Comparison of ENCODE assay signal across 15 cellular contexts in genomic region chr18:74292982-74293381, GRCh38. TPM values are rescaled to one million over a fixed set of nuclear protein-coding genes. Genes with fewer than 3 reads are reported as not detected.
DNase-seq lines count a peak whose midpoint lies in the region; ATAC-seq, FAIRE-seq and TF ChIP-seq lines count a peak whose summit lies in the region.
"Not testable (repeated sequence)": the region's sequence is repeated elsewhere in the genome, so short reads cannot be mapped to it uniquely, and the experiment has no call there.
"Had no signal": no experiment of that assay in that cellular context is flagged by ENCODE, and none has a peak within 500 bp of the region (broad histone marks: within the 10 kb centered on the region; RNA-seq: fewer than 3 reads in every experiment).

No MANE protein-coding gene starts in this region.

- not testable (repeated sequence) for H3K9me1 ChIP-seq in endothelial cell of umbilical vein (replicated peaks; ENCODE audit: control insufficient read depth, extremely low read depth, insufficient read depth, low read length)

- TF ChIP-seq POLR2A in A549 (IDR thresholded peaks at IDR 0.05; ENCODE audit: low read length); GM12892 (IDR thresholded peaks at IDR 0.05; ENCODE audit: low read depth, low read length); endothelial cell of umbilical vein (IDR thresholded peaks at IDR 0.05; ENCODE audit: low read depth, low read length); right lobe of liver (IDR thresholded peaks at IDR 0.05): not testable (repeated sequence)

- H3K27ac Mint-ChIP-seq in WTC11; activated naive CD4-positive, alpha-beta T cell treated with anti-CD3 and anti-CD28 coated beads, Interleukin-2, amount 10 ng/mL, durations not matched to agents 7 days and 5 days; osteocyte (ENCODE audit: unreplicated experiment): not testable (repeated sequence)

- not testable (repeated sequence) for H3K27me3 Mint-ChIP-seq in WTC11 (ENCODE audit: low read depth); activated naive CD4-positive, alpha-beta T cell treated with anti-CD3 and anti-CD28 coated beads, Interleukin-2, amount 10 ng/mL, durations not matched to agents 7 days and 5 days; osteocyte (ENCODE audit: unreplicated experiment)

- not testable (repeated sequence) for H3K4me3 ChIP-seq in A549; Karpas-422 (ENCODE audit: low read length); endothelial cell of umbilical vein (replicated peaks in 1 of 3; ENCODE audit: insufficient read depth in 1 of 3, low read depth in 1 of 3, low read length in 3 of 3)
- H3K4me3 ChIP-seq in right lobe of liver = peak overlapping the region in 1 of 3 donors; percentile 98

- not testable (repeated sequence) for ATAC-seq in A549, WTC11, right lobe of liver

- not testable (repeated sequence) for FAIRE-seq in A549 (lab: Jason Lieb, UNC); endothelial cell of umbilical vein (lab: Jason Lieb, UNC)
- FAIRE-seq in GM12892 (lab: Jason Lieb, UNC) = peak; percentile 63

- 87% methylated on average over 3 of the region's 3 CpGs for WGBS in A549 (ENCODE audit: missing lambda C conversion rate)
- WGBS in right lobe of liver (ENCODE audit: insufficient coverage, low coverage, low lambda C conversion rate, missing lambda C conversion rate) = 68% methylated on average over 3 of the region's 3 CpGs

- dilution Hi-C loops in endothelial cell of umbilical vein (cut with MboI; ENCODE audit: extremely low pct_ligation_motif_present, low sequenced_read_pairs) = not testable (repeated sequence)

- H4K20me1 ChIP-seq in Karpas-422 (ENCODE audit: insufficient read depth, low read depth, low read length); endothelial cell of umbilical vein (replicated peaks; ENCODE audit: control insufficient read depth, extremely low read depth, insufficient read depth, low read length): not testable (repeated sequence)

- H2AFZ ChIP-seq in Karpas-422 (ENCODE audit: low read length) (peak overlapping the region; percentile 66; the same call in 1 of the 2 replicates), endothelial cell of umbilical vein (ENCODE audit: low read depth, low read length) (peak overlapping the region; percentile 14)

- H3K9ac ChIP-seq in Karpas-422 (ENCODE audit: low read length); endothelial cell of umbilical vein (replicated peaks; ENCODE audit: extremely low read depth, insufficient read depth, low read length): not testable (repeated sequence)

- POLR2A ChIA-PET in A549 (lab: Yijun Ruan, JAX); WTC11 (lab: Charles Lee); endothelial cell of umbilical vein (lab: Charles Lee): not testable (repeated sequence)

- H3K9me3 Mint-ChIP-seq in WTC11; activated naive CD4-positive, alpha-beta T cell treated with anti-CD3 and anti-CD28 coated beads, Interleukin-2, amount 10 ng/mL, durations not matched to agents 7 days and 5 days; osteocyte (ENCODE audit: unreplicated experiment): not testable (repeated sequence)

- not testable (repeated sequence) for BruUV-seq in endothelial cell of umbilical vein (replicated peaks; lab: Mats Ljungman, UMichigan)

- DNase-seq in A549 (ENCODE audit: low read depth in 1 of 2, low spot score in 1 of 2); GM12892 (ENCODE audit: insufficient read length); Karpas-422; WTC11 (ENCODE audit: low spot score); activated naive CD4-positive, alpha-beta T cell treated with anti-CD3 and anti-CD28 coated beads, Interleukin-2, amount 10 ng/mL, durations not matched to agents 7 days and 5 days; endothelial cell of umbilical vein (ENCODE audit: low read depth, low spot score); right lobe of liver; osteocyte (ENCODE audit: extremely low spot score, unreplicated experiment): not testable (repeated sequence)

- H3K4me3 Mint-ChIP-seq in WTC11 = peak overlapping the region; percentile 94
- H3K4me3 Mint-ChIP-seq in activated naive CD4-positive, alpha-beta T cell treated with anti-CD3 and anti-CD28 coated beads, Interleukin-2, amount 10 ng/mL, durations not matched to agents 7 days and 5 days = peak overlapping the region; percentile 82
- peak overlapping the region; percentile 95 for H3K4me3 Mint-ChIP-seq in osteocyte (ENCODE audit: unreplicated experiment)

- H3K27me3 ChIP-seq in Karpas-422 (ENCODE audit: low read length); endothelial cell of umbilical vein (ENCODE audit: control insufficient read depth in 2 of 2, insufficient read depth in 2 of 2, low read length in 2 of 2); right lobe of liver: not testable (repeated sequence)

- intact Hi-C loops in endothelial cell of umbilical vein (cut with micrococcal nuclease) = loop anchor here (1.0 to 5.0 kb wide), 5 partner anchors 34 to 304 kb away; partner anchors contain the start of genes CNDP2, FBXO15 and ZNF407
- intact Hi-C loops in right lobe of liver (cut with DNase I) = not testable (repeated sequence)

- not testable (repeated sequence) for H3K36me3 ChIP-seq in Karpas-422 (ENCODE audit: insufficient read depth, low read length); endothelial cell of umbilical vein (ENCODE audit: control insufficient read depth in 2 of 2, extremely low read depth in 1 of 2, insufficient read depth in 2 of 2, low read length in 2 of 2); right lobe of liver

- not testable (repeated sequence) for H3K79me2 ChIP-seq in Karpas-422 (ENCODE audit: low read length); endothelial cell of umbilical vein (ENCODE audit: control insufficient read depth, insufficient read depth, low read length)

- H3K4me1 ChIP-seq in A549 (peaks cover 39% of the 10 kb centered on the region), Karpas-422 (ENCODE audit: low read length) (peaks cover 16% of the 10 kb centered on the region)
- not testable (repeated sequence) for H3K4me1 ChIP-seq in endothelial cell of umbilical vein (ENCODE audit: control insufficient read depth, extremely low read depth, insufficient read depth, low read length); right lobe of liver

- H3K4me2 ChIP-seq in A549 (peak overlapping the region; percentile 91), Karpas-422 (ENCODE audit: low read depth, low read length, poor library complexity, severe bottlenecking) (peak overlapping the region; percentile 84)
- H3K4me2 ChIP-seq in endothelial cell of umbilical vein (ENCODE audit: insufficient read depth, low read length) = not testable (repeated sequence)

- TF ChIP-seq EP300 in A549 (IDR thresholded peaks at IDR 0.05) = not testable (repeated sequence)

- not testable (repeated sequence) for TF ChIP-seq CTCF in A549 (IDR thresholded peaks at IDR 0.05); WTC11 (IDR thresholded peaks at IDR 0.05); endothelial cell of umbilical vein (IDR thresholded peaks at IDR 0.05; ENCODE audit: extremely low read depth in 1 of 2, insufficient read depth in 1 of 2, low read depth in 1 of 2, low read length in 2 of 2); right lobe of liver (IDR thresholded peaks at IDR 0.05); osteocyte (IDR thresholded peaks at IDR 0.05)

- H3K36me3 Mint-ChIP-seq in WTC11; activated naive CD4-positive, alpha-beta T cell treated with anti-CD3 and anti-CD28 coated beads, Interleukin-2, amount 10 ng/mL, durations not matched to agents 7 days and 5 days; osteocyte (ENCODE audit: unreplicated experiment): not testable (repeated sequence)

- CTCF ChIA-PET in A549 (lab: Yijun Ruan, JAX); activated naive CD4-positive, alpha-beta T cell treated with anti-CD3 and anti-CD28 coated beads, Interleukin-2, amount 10 ng/mL, durations not matched to agents 7 days and 5 days (lab: Charles Lee): not testable (repeated sequence)
- CTCF ChIA-PET in WTC11 (lab: Charles Lee) = interaction anchor here (1.2 kb wide), 1 partner anchor 17 kb away, joined by 3 read pairs; no protein-coding TSS in a partner anchor
- CTCF ChIA-PET in endothelial cell of umbilical vein (lab: Charles Lee) = interaction anchor here (1.6 kb wide), 1 partner anchor 49 kb away, joined by 6 read pairs; no protein-coding TSS in a partner anchor

- peak overlapping the region; percentile 85 to 91 for H3K27ac ChIP-seq in A549
- not testable (repeated sequence) for H3K27ac ChIP-seq in Karpas-422 (ENCODE audit: low read length); endothelial cell of umbilical vein (ENCODE audit: insufficient read depth, low read depth, low read length)
- H3K27ac ChIP-seq in right lobe of liver = peak overlapping the region; percentile 75 to 95 (median 78)

- H3K9me3 ChIP-seq in A549; Karpas-422 (ENCODE audit: low read length); endothelial cell of umbilical vein (replicated peaks; ENCODE audit: control insufficient read depth, insufficient read depth, low read length); right lobe of liver: not testable (repeated sequence)

- TF ChIP-seq RAD21 in A549 (conservative IDR thresholded peaks at IDR 0.05 in 1 of 2, IDR thresholded peaks at IDR 0.05 in 1 of 2) = not testable (repeated sequence)

- H3K4me1 Mint-ChIP-seq in WTC11 = peaks cover 23% of the 10 kb centered on the region
- H3K4me1 Mint-ChIP-seq in activated naive CD4-positive, alpha-beta T cell treated with anti-CD3 and anti-CD28 coated beads, Interleukin-2, amount 10 ng/mL, durations not matched to agents 7 days and 5 days = peaks cover 12% of the 10 kb centered on the region
- peaks cover 31% of the 10 kb centered on the region for H3K4me1 Mint-ChIP-seq in osteocyte (ENCODE audit: unreplicated experiment)

- H3K9me2 ChIP-seq in Karpas-422 (replicated peaks; ENCODE audit: insufficient read depth, low read length) = not testable (repeated sequence)

RNA-seq across cellular contexts. Expression of gene CYB5A, which starts 1.2 kb away (rescaled TPM):
- 132 and 134 TPM in 2 replicates for polyA plus RNA-seq in A549 (2011; rRNA removed)
- polyA plus RNA-seq in A549 (2012; cell fraction: cytosol; rRNA removed) = 112 and 145 TPM in 2 replicates
- polyA plus RNA-seq in A549 (2012; cell fraction: nucleus; rRNA removed) = 49.4 and 73.1 TPM in 2 replicates
- 227 to 287 TPM (median 267 TPM) in 3 replicates for polyA plus RNA-seq in A549 (2017; fragmentation: RNase III; extraction: RNeasy Plus Mini Kit Qiagen cat#74134 plus additional on column Dnase treatment)
- 38.3 and 46.0 TPM in 2 replicates for polyA minus RNA-seq in A549 (2011; rRNA and poly(A)+ RNA removed)
- polyA plus RNA-seq in GM12892 (2012; ENCODE audit: missing spikeins) = 163 TPM
- total RNA-seq in Karpas-422 (2014; rRNA removed; shearing (Covaris generic); ENCODE audit: low replicate concordance) = 43.5 and 50.9 TPM in 2 replicates
- 127 to 170 TPM (median 159 TPM) in 3 replicates for total RNA-seq in WTC11 (2021)
- total RNA-seq in endothelial cell of umbilical vein = 24.9 and 32.2 TPM in 2 replicates
- 52.6 and 74.0 TPM in 2 replicates for polyA plus RNA-seq in endothelial cell of umbilical vein
- 60.2 and 65.8 TPM in 2 replicates for polyA plus RNA-seq in endothelial cell of umbilical vein (2011; cell fraction: cytosol; rRNA removed)
- 17.0 and 24.4 TPM in 2 replicates for polyA plus RNA-seq in endothelial cell of umbilical vein (2011; cell fraction: nucleus; rRNA removed)
- 45.2 and 48.6 TPM in 2 replicates for polyA plus RNA-seq in endothelial cell of umbilical vein (2012)
- 16.1 and 16.9 TPM in 2 replicates for polyA minus RNA-seq in endothelial cell of umbilical vein
- polyA minus RNA-seq in endothelial cell of umbilical vein (2011; cell fraction: cytosol; rRNA and poly(A)+ RNA removed) = not detected
- polyA minus RNA-seq in endothelial cell of umbilical vein (2011; cell fraction: nucleus; rRNA and poly(A)+ RNA removed) = 2.4 and 5.8 TPM in 2 replicates
- total RNA-seq in right lobe of liver = 1,000 to 10,000 TPM in 2 of 6 experiments, 100 to 1,000 TPM in 4; 817 to 1,434 (median 907) TPM
- total RNA-seq in osteocyte = 28.2 and 33.2 TPM in 2 replicates

RNA-seq across cellular contexts. Expression of gene C18orf63, which starts 22.7 kb away (rescaled TPM):
- polyA plus RNA-seq in A549 (2011; rRNA removed) (not detected in 2 replicates), A549 (2017; fragmentation: RNase III; extraction: RNeasy Plus Mini Kit Qiagen cat#74134 plus additional on column Dnase treatment) (not detected in 3 replicates), endothelial cell of umbilical vein (not detected in 2 replicates)
- polyA plus RNA-seq in A549 (2012; cell fraction: cytosol; rRNA removed) = not detected in 2 replicates
- polyA plus RNA-seq in A549 (2012; cell fraction: nucleus; rRNA removed) = not detected in 2 replicates
- polyA minus RNA-seq in A549 (2011; rRNA and poly(A)+ RNA removed) = not detected in 2 replicates
- not detected for polyA plus RNA-seq in GM12892 (2012; ENCODE audit: missing spikeins)
- total RNA-seq in Karpas-422 (2014; rRNA removed; shearing (Covaris generic); ENCODE audit: low replicate concordance) = not detected in 2 replicates
- total RNA-seq in WTC11 (2021) (not detected in 3 replicates), endothelial cell of umbilical vein (not detected in 2 replicates), right lobe of liver (not detected), osteocyte (not detected in 2 replicates)
- polyA plus RNA-seq in endothelial cell of umbilical vein (2011; cell fraction: cytosol; rRNA removed) = not detected in 2 replicates
- polyA plus RNA-seq in endothelial cell of umbilical vein (2011; cell fraction: nucleus; rRNA removed) = not detected in 2 replicates
- not detected in 2 replicates for polyA plus RNA-seq in endothelial cell of umbilical vein (2012)
- not detected in 2 replicates for polyA minus RNA-seq in endothelial cell of umbilical vein
- not detected for polyA minus RNA-seq in endothelial cell of umbilical vein (2011; cell fraction: cytosol; rRNA and poly(A)+ RNA removed)
- not detected in 2 replicates for polyA minus RNA-seq in endothelial cell of umbilical vein (2011; cell fraction: nucleus; rRNA and poly(A)+ RNA removed)
- total RNA-seq: A172, adrenal gland, cerebellum, H7, skeletal muscle tissue, thoracic aorta had no signal
- polyA plus RNA-seq: adrenal gland, mammary epithelial cell had no signal
